Comparison of ENCODE assay signal across 8 cellular contexts in genomic region chr15:63093486-63094205, GRCh38. TPM values are rescaled to one million over a fixed set of nuclear protein-coding genes. Genes with fewer than 3 reads are reported as not detected.
DNase-seq lines count a peak whose midpoint lies in the region; ATAC-seq and TF ChIP-seq lines count a peak whose summit lies in the region.

No MANE protein-coding gene starts in this region.

- POLR2A ChIA-PET in CD4-positive, alpha-beta T cell (lab: Charles Lee) = interaction anchor here (2.0 kb wide), 1 partner anchor 45 kb away, joined by 5 read pairs; no protein-coding TSS in a partner anchor
- POLR2A ChIA-PET in HEK293T (lab: Yijun Ruan, JAX) = no interaction called here

- TF ChIP-seq CTCF in CD4-positive, alpha-beta T cell (IDR thresholded peaks at IDR 0.05) = peak; percentile 81
- TF ChIP-seq CTCF in left lung (IDR thresholded peaks at IDR 0.05) = peak; percentile 80 to 83

- peak; percentile 51 to 70 (median 57) for DNase-seq in CD4-positive, alpha-beta T cell
- DNase-seq in HEK293T (ENCODE audit: extremely low spot score) (peak; percentile 68), NCI-H510A treated with DMSO at 0.1 percent for 48 hours (lab: John Stamatoyannopoulos, UW) (peak; percentile 75), cerebellar cortex (ENCODE audit: low spot score) (peak; percentile 87), left lung (peak; percentile 80 to 82)
- DNase-seq in activated CD4-positive, alpha-beta T cell treated with anti-CD3 and anti-CD28 coated beads for 1 hour = peak; percentile 46
- DNase-seq in stimulated activated CD4-positive, alpha-beta T cell treated with anti-CD3 and anti-CD28 coated beads, TNF-alpha, amount 100 ng/mL, for 1 hour (ENCODE audit: low read depth in 3 of 3, low spot score in 1 of 3) = peak; percentile 3 to 48 (median 33)

- ATAC-seq in CD4-positive, alpha-beta T cell (ENCODE audit: poor library complexity) = peak; percentile 87
- peak; percentile 96 for ATAC-seq in left lung
- no peak for ATAC-seq in HG03095 (IDR thresholded peaks at IDR 0.05; ENCODE audit: unreplicated experiment)

- H3K27me3 ChIP-seq in CD4-positive, alpha-beta T cell (ENCODE audit: control insufficient read depth, insufficient read depth, low read length) = no peaks in the 10 kb centered on the region
- H3K27me3 ChIP-seq in left lung = no peaks in the 10 kb centered on the region

- no peaks in the 10 kb centered on the region for H3K4me1 Mint-ChIP-seq in CD4-positive, alpha-beta T cell (ENCODE audit: low read depth)

- no peaks in the 10 kb centered on the region for H3K27me3 Mint-ChIP-seq in CD4-positive, alpha-beta T cell

- H3K36me3 Mint-ChIP-seq in CD4-positive, alpha-beta T cell (ENCODE audit: low read depth) = no peaks in the 10 kb centered on the region

- H3K9me3 ChIP-seq in CD4-positive, alpha-beta T cell (ENCODE audit: control insufficient read depth, low read length) = no peaks in the 10 kb centered on the region
- no peaks in the 10 kb centered on the region for H3K9me3 ChIP-seq in left lung

- intact Hi-C loops in CD4-positive, alpha-beta T cell (cut with DNase I, micrococcal nuclease) = loop anchor here (1.0 to 5.0 kb wide), 3 partner anchors 45 to 311 kb away; no protein-coding TSS in a partner anchor
- intact Hi-C loops in left lung (cut with DNase I) = loop anchor here in 1 of 2 donors (5.0 kb wide), 2 partner anchors 46 to 246 kb away; no protein-coding TSS in a partner anchor

- H3K4me3 ChIP-seq in left lung = no peak overlapping the region

- H3K4me1 ChIP-seq in left lung = peaks cover 4 to 9% of the 10 kb centered on the region in 2 donors

- no peak overlapping the region for H3K4me3 Mint-ChIP-seq in CD4-positive, alpha-beta T cell

- H3K27ac ChIP-seq in CD4-positive, alpha-beta T cell (ENCODE audit: low read depth, low read length) = no peak overlapping the region
- peak overlapping the region in 1 of 2 donors; percentile 2 for H3K27ac ChIP-seq in left lung

- no peaks in the 10 kb centered on the region for H3K36me3 ChIP-seq in left lung

- H3K27ac Mint-ChIP-seq in CD4-positive, alpha-beta T cell = no peak overlapping the region

- H3K9me3 Mint-ChIP-seq in CD4-positive, alpha-beta T cell = no peaks in the 10 kb centered on the region

- CTCF ChIA-PET in CD4-positive, alpha-beta T cell (lab: Charles Lee) = interaction anchor here (1.3 to 3.6 kb wide), 3 partner anchors 46 to 245 kb away, joined by 3 to 29 read pairs (median 5); no protein-coding TSS in a partner anchor
- CTCF ChIA-PET in HEK293T (lab: Yijun Ruan, JAX) = interaction anchor here (0.7 to 3.2 kb wide), 3 partner anchors 24 to 247 kb away, joined by 3 to 18 read pairs (median 3); no protein-coding TSS in a partner anchor

TF ChIP-seq in HEK293T, 16 proteins besides CTCF, POLR2A, EP300 and RAD21:
- TF ChIP-seq FOXM1 (IDR thresholded peaks at IDR 0.05; ENCODE audit: borderline replicate concordance) = no peak
- no peak for TF ChIP-seq CTBP1 (IDR thresholded peaks at IDR 0.05; ENCODE audit: borderline replicate concordance)
- TF ChIP-seq NFRKB (IDR thresholded peaks at IDR 0.05) = no peak
- TF ChIP-seq HDGF (IDR thresholded peaks at IDR 0.05; ENCODE audit: borderline replicate concordance) = no peak
- TF ChIP-seq FOXA1 (IDR thresholded peaks at IDR 0.05) = no peak
- TF ChIP-seq ARNT (IDR thresholded peaks at IDR 0.05) = no peak
- TF ChIP-seq BHLHE40 (IDR thresholded peaks at IDR 0.05; ENCODE audit: borderline replicate concordance) = no peak
- TF ChIP-seq L3MBTL2 (conservative IDR thresholded peaks at IDR 0.05) = no peak
- no peak for TF ChIP-seq ZNF384 (IDR thresholded peaks at IDR 0.05)
- no peak for TF ChIP-seq PKNOX1 (IDR thresholded peaks at IDR 0.05)
- no peak for TF ChIP-seq SUZ12 (IDR thresholded peaks at IDR 0.05)

RNA-seq across cellular contexts. Expression of gene LACTB, which starts 28.0 kb away (rescaled TPM):
- 1 to 10 TPM; 6.9 to 7.0 TPM for total RNA-seq in CD4-positive, alpha-beta T cell
- 10 to 100 TPM; 28.4 to 41.8 TPM for total RNA-seq in left lung

RNA-seq across cellular contexts. Expression of gene TPM1, which starts 51.1 kb away (rescaled TPM):
- 1 to 10 TPM; 7.9 to 9.8 TPM for total RNA-seq in CD4-positive, alpha-beta T cell
- 100 to 1,000 TPM; 196 to 330 TPM for total RNA-seq in left lung

Comparison
In these comparisons a context has a peak if more than half of its experiments do, and no peak if none do; other contexts are left out.
1. DNase-seq: peak in every context shown above with its lines; median percentile 87 in cerebellar cortex; 81 in left lung; 75 in NCI-H510A treated with DMSO at 0.1 percent for 48 hours; 68 in HEK293T; 57 in CD4-positive, alpha-beta T cell; 46 in activated CD4-positive, alpha-beta T cell treated with anti-CD3 and anti-CD28 coated beads for 1 hour; 33 in stimulated activated CD4-positive, alpha-beta T cell treated with anti-CD3 and anti-CD28 coated beads, TNF-alpha, amount 100 ng/mL, for 1 hour.
2. RNA of gene TPM1, which starts 51.1 kb away (total RNA-seq): 196 to 330 TPM in left lung; 7.9 to 9.8 TPM in CD4-positive, alpha-beta T cell; every median in the first group is over 10 times any median in the second.